ENCODE assay signal across 11 cellular contexts in the genomic region with DNA sequence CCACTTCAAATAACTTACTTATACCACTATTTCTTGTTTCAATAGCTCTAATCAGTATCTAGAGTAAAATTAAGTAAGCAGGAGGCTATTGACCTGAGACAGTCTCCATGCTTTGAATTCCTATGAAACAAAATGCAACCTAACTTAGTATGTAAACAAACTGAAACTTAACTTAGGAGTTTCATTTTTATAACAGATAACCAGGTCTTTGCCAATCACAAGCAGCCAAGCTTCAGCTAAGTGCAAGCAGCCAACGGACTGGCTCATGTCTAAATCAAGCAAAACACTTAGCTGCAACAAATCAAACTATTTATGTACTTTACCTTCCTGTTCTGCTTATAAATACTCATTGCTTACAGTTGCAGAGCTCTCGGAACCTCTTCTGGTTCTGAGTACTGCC. TPM values are rescaled to one million over a fixed set of nuclear protein-coding genes. Genes with fewer than 3 reads are reported as not detected.
DNase-seq lines count a peak whose midpoint lies in the region; ATAC-seq, FAIRE-seq and TF ChIP-seq lines count a peak whose summit lies in the region.
"Had no signal": no experiment of that assay in that cellular context is flagged by ENCODE, and none has a peak within 500 bp of the region (broad histone marks: within the 10 kb centered on the region; RNA-seq: fewer than 3 reads in every experiment).

No MANE protein-coding gene starts in this region.

- H3K36me3 Mint-ChIP-seq in activated T-helper 17 cell treated with anti-CD3 and anti-CD28 coated beads, Interleukin-2, amount 50 U/mL, for 72 hours (ENCODE audit: low read depth) = peaks cover 6% of the 10 kb centered on the region

- no peak for TF ChIP-seq CTCF in pancreas (IDR thresholded peaks at IDR 0.05)

- peak overlapping the region in 1 of 4 donors; percentile 3 for H3K4me3 ChIP-seq in pancreas
- H3K4me3 ChIP-seq: mucosa of descending colon had no signal

- peak overlapping the region; percentile 83 for H3K4me3 Mint-ChIP-seq in activated T-helper 17 cell treated with anti-CD3 and anti-CD28 coated beads, Interleukin-2, amount 50 U/mL, for 72 hours

- peaks cover 5% of the 10 kb centered on the region for H3K9me3 Mint-ChIP-seq in activated T-helper 17 cell treated with anti-CD3 and anti-CD28 coated beads, Interleukin-2, amount 50 U/mL, for 72 hours

- no peak for FAIRE-seq in pancreas (lab: Jason Lieb, UNC)

- H3K9me3 ChIP-seq in pancreas = no peaks in the 10 kb centered on the region

- H3K27me3 ChIP-seq in pancreas = no peaks in the 10 kb centered on the region

- intact Hi-C loops in pancreas (cut with DNase I) = no loop called here

- WGBS in pancreas, 2 donors = 6 to 9% methylated on average over 2 of the region's 2 CpGs

- no peak for DNase-seq in activated CD4-positive, CD25-positive, alpha-beta regulatory T cell (lab: John Stamatoyannopoulos, UW)
- DNase-seq in pancreas (no peak), cortex of kidney (lab: John Stamatoyannopoulos, UW) (no peak), EL (no peak)
- DNase-seq in stimulated activated CD4-positive, alpha-beta T cell treated with anti-CD3 and anti-CD28 coated beads, Interleukin-1b, Interleukin-23, amount 100 ng/mL, for 48 hours = no peak
- DNase-seq: ACHN had no signal

- peaks cover 40% of the 10 kb centered on the region for H3K4me1 Mint-ChIP-seq in activated T-helper 17 cell treated with anti-CD3 and anti-CD28 coated beads, Interleukin-2, amount 50 U/mL, for 72 hours

- H3K4me1 ChIP-seq in pancreas = peaks cover 0 to 16% (median 7%) of the 10 kb centered on the region in 3 donors

- H3K27ac Mint-ChIP-seq in activated T-helper 17 cell treated with anti-CD3 and anti-CD28 coated beads, Interleukin-2, amount 50 U/mL, for 72 hours = peak overlapping the region; percentile 91

- no peaks in the 10 kb centered on the region for H3K36me3 ChIP-seq in pancreas

- ATAC-seq in activated CD4-positive, CD25-positive, alpha-beta regulatory T cell treated with anti-CD3 and anti-CD28 coated beads, Interleukin-2, amount 50 U/mL, for 24 hours = peak; percentile 14 to 28
- ATAC-seq in HG02943 (IDR thresholded peaks at IDR 0.05; ENCODE audit: low read depth, unreplicated experiment) (peak; percentile 39), pancreas (peak in 3 of 4 donors; percentile 26 to 46 (median 45))
- peak; percentile 20 for ATAC-seq in activated T-helper 17 cell treated with anti-CD3 and anti-CD28 coated beads, Interleukin-2, amount 50 U/mL, for 72 hours (replicated peaks)
- ATAC-seq: mucosa of descending colon had no signal

- H3K27me3 Mint-ChIP-seq in activated T-helper 17 cell treated with anti-CD3 and anti-CD28 coated beads, Interleukin-2, amount 50 U/mL, for 72 hours = no peaks in the 10 kb centered on the region

- peak overlapping the region in 2 of 4 donors; percentile 1 to 17 for H3K27ac ChIP-seq in pancreas

RNA-seq across cellular contexts. Expression of gene GSTK1, which starts 4.4 kb away (rescaled TPM):
- total RNA-seq in activated T-helper 17 cell treated with anti-CD3 and anti-CD28 coated beads, Interleukin-2, amount 50 U/mL, for 72 hours = 100 to 1,000 TPM; 214 to 269 TPM
- total RNA-seq in pancreas = 10 to 100 TPM; 47.7 to 89.6 (median 62.4) TPM
- polyA plus RNA-seq in pancreas = 100 to 1,000 TPM in 1 of 2 donors, 10 to 100 TPM in 1; 92.2 to 164 TPM

RNA-seq across cellular contexts. Expression of gene TMEM139, which starts 25.9 kb away (rescaled TPM):
- total RNA-seq in activated T-helper 17 cell treated with anti-CD3 and anti-CD28 coated beads, Interleukin-2, amount 50 U/mL, for 72 hours = 1 to 10 TPM in 1 of 2 donors, under 1 TPM in 1; 0.86 to 1.9 TPM
- total RNA-seq in pancreas = 10 to 100 TPM in 1 of 6 donors, 1 to 10 TPM in 5; 4.2 to 17.3 (median 6.2) TPM
- 10 to 100 TPM; 13.7 to 14.4 TPM for polyA plus RNA-seq in pancreas
- total RNA-seq: RPMI7951 had no signal

RNA-seq across cellular contexts. Expression of gene CASP2, which starts 29.3 kb away (rescaled TPM):
- total RNA-seq in activated T-helper 17 cell treated with anti-CD3 and anti-CD28 coated beads, Interleukin-2, amount 50 U/mL, for 72 hours = 100 to 1,000 TPM; 110 to 119 TPM
- 10 to 100 TPM in 3 of 6 donors, 1 to 10 TPM in 3; 7.6 to 19.7 (median 10.6) TPM for total RNA-seq in pancreas
- 1 to 10 TPM; 4.2 to 6.2 TPM for polyA plus RNA-seq in pancreas

RNA-seq across cellular contexts. Expression of gene TAS2R40, which starts 37.0 kb away (rescaled TPM):
- total RNA-seq in activated T-helper 17 cell treated with anti-CD3 and anti-CD28 coated beads, Interleukin-2, amount 50 U/mL, for 72 hours = not detected
- total RNA-seq in pancreas = not detected
- not detected for polyA plus RNA-seq in pancreas
- total RNA-seq: mucosa of descending colon, RPMI7951 had no signal

RNA-seq across cellular contexts. Expression of gene CLCN1, which starts 57.1 kb away (rescaled TPM):
- under 1 TPM in 1 of 2 donors, not detected in 1; 0.11 TPM for total RNA-seq in activated T-helper 17 cell treated with anti-CD3 and anti-CD28 coated beads, Interleukin-2, amount 50 U/mL, for 72 hours
- total RNA-seq in pancreas = under 1 TPM in 1 of 6 donors, not detected in 5; 0.06 TPM
- polyA plus RNA-seq in pancreas = under 1 TPM in 1 of 2 donors, not detected in 1; 0.05 TPM
- total RNA-seq: mucosa of descending colon, RPMI7951 had no signal

Comparison
In these comparisons a context has a peak if more than half of its experiments do, and no peak if none do; other contexts are left out.
1. RNA of gene CASP2, which starts 29.3 kb away (total RNA-seq): 110 to 119 TPM in activated T-helper 17 cell treated with anti-CD3 and anti-CD28 coated beads, Interleukin-2, amount 50 U/mL, for 72 hours; 7.6 to 19.7 TPM in pancreas; every median in the first group is over 4 times any median in the second.
2. Peak in every context shown above with its lines, with median percentiles within 50 percentile points of each other: ATAC-seq.